Comparison of ENCODE assay signal across 13 cellular contexts in the genomic region with DNA sequence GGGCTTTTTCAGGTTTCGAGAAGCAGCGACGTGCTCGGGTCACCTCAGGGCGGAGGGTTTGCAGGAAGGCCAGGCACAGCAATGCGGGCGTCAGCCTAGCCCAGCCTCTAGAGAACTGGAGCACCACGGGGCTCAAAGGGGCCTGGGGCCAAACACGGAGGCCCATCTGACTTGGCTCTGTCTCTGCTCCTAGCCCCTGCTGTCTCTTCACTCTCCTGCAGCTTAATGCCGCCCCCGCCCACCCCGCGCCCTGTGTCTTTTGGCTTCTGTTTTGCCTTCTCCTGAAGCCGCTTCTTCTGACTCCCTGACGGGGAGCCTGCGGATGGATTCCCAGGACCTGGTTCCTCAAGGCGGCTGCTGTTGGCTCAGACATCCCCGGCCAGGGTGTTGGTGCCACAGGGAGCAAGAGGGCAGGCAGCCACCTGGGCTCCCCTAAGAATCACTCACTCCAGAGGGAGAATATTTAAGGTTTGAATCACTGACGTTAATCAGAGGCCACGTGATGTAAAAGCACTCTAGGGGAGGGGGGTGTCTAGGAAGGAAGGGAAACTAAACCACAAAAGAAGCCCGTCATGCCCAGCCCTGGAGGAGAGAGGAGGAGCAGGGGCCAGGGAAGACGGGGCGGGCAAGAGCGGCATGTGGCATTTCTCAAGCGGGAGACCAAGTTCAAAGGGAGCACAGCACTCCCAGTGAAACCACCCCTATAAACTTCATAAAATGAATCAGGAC. TPM values are rescaled to one million over a fixed set of nuclear protein-coding genes. Genes with fewer than 3 reads are reported as not detected.
DNase-seq lines count a peak whose midpoint lies in the region; ATAC-seq and TF ChIP-seq lines count a peak whose summit lies in the region.
"Had no signal": no experiment of that assay in that cellular context is flagged by ENCODE, and none has a peak within 500 bp of the region (broad histone marks: within the 10 kb centered on the region; RNA-seq: fewer than 3 reads in every experiment).

No MANE protein-coding gene starts in this region.

- DNase-seq in natural killer cell treated with Interleukin-12 subunit alpha and Interleukin-12 subunit beta and Interleukin-15 and Interleukin-18, amount 100 ng/mL, for 72 hours (ENCODE audit: low spot score) = no peak
- DNase-seq in natural killer cell (no peak), SW480 (ENCODE audit: low spot score) (peak; percentile 99), glomerular visceral epithelial cell (ENCODE audit: extremely low spot score) (peak; percentile 87), NCI-H2081 treated with DMSO at 0.1 percent for 48 hours (lab: John Stamatoyannopoulos, UW) (no peak), NCI-H2196 treated with DMSO at 0.1 percent for 48 hours (lab: John Stamatoyannopoulos, UW; ENCODE audit: unreplicated experiment) (no peak)
- no peak for DNase-seq in stimulated activated CD8-positive, alpha-beta memory T cell treated with anti-CD3 and anti-CD28 coated beads, Interleukin-4, amount 100 ng/mL, for 48 hours
- DNase-seq: amygdala, BE2C, glutamatergic neuron, NCI-H748 treated with DMSO at 0.1 percent for 48 hours had no signal

- H3K9me3 Mint-ChIP-seq in natural killer cell treated with Interleukin-12 subunit alpha and Interleukin-12 subunit beta and Interleukin-15 and Interleukin-18, amount 100 ng/mL, for 72 hours = no peaks in the 10 kb centered on the region
- H3K9me3 Mint-ChIP-seq in natural killer cell = no peaks in the 10 kb centered on the region

- no peaks in the 10 kb centered on the region for H3K36me3 Mint-ChIP-seq in natural killer cell treated with Interleukin-12 subunit alpha and Interleukin-12 subunit beta and Interleukin-15 and Interleukin-18, amount 100 ng/mL, for 72 hours
- H3K36me3 Mint-ChIP-seq in natural killer cell = no peaks in the 10 kb centered on the region

- H3K4me1 Mint-ChIP-seq in natural killer cell treated with Interleukin-12 subunit alpha and Interleukin-12 subunit beta and Interleukin-15 and Interleukin-18, amount 100 ng/mL, for 72 hours (ENCODE audit: low read depth in 2 of 2) = no peaks in the 10 kb centered on the region
- H3K4me1 Mint-ChIP-seq in natural killer cell = no peaks in the 10 kb centered on the region

- no peak for TF ChIP-seq CTCF in natural killer cell (IDR thresholded peaks at IDR 0.05)

- no peak overlapping the region for H3K27ac Mint-ChIP-seq in natural killer cell treated with Interleukin-12 subunit alpha and Interleukin-12 subunit beta and Interleukin-15 and Interleukin-18, amount 100 ng/mL, for 72 hours
- H3K27ac Mint-ChIP-seq in natural killer cell = no peak overlapping the region

- H3K4me3 Mint-ChIP-seq in natural killer cell treated with Interleukin-12 subunit alpha and Interleukin-12 subunit beta and Interleukin-15 and Interleukin-18, amount 100 ng/mL, for 72 hours = no peak overlapping the region
- no peak overlapping the region for H3K4me3 Mint-ChIP-seq in natural killer cell

- intact Hi-C loops in natural killer cell (cut with micrococcal nuclease) = no loop called here

- peaks cover 19% of the 10 kb centered on the region in 2 donors for H3K27me3 Mint-ChIP-seq in natural killer cell treated with Interleukin-12 subunit alpha and Interleukin-12 subunit beta and Interleukin-15 and Interleukin-18, amount 100 ng/mL, for 72 hours
- H3K27me3 Mint-ChIP-seq in natural killer cell (ENCODE audit: low read depth in 2 of 2) = peaks cover 25 to 30% of the 10 kb centered on the region in 2 donors

- peak; percentile 19 to 26 for ATAC-seq in natural killer cell treated with Interleukin-12 subunit alpha and Interleukin-12 subunit beta and Interleukin-15 and Interleukin-18, amount 100 ng/mL, for 72 hours
- ATAC-seq in natural killer cell (no peak), HG03045 (IDR thresholded peaks at IDR 0.05; ENCODE audit: unreplicated experiment) (no peak)

RNA-seq across cellular contexts. Expression of a gene that starts 36.9 kb away (rescaled TPM):
- not detected for total RNA-seq in natural killer cell treated with Interleukin-12 subunit alpha and Interleukin-12 subunit beta and Interleukin-15 and Interleukin-18, amount 100 ng/mL, for 72 hours
- not detected for total RNA-seq in natural killer cell
- total RNA-seq: urinary bladder had no signal

Comparison
In these comparisons a context has a peak if more than half of its experiments do, and no peak if none do; other contexts are left out.
1. ATAC-seq: peak in natural killer cell treated with Interleukin-12 subunit alpha and Interleukin-12 subunit beta and Interleukin-15 and Interleukin-18, amount 100 ng/mL, for 72 hours (2 of 2); none in natural killer cell (0 of 3) and HG03045 (single experiment).
2. DNase-seq: peak in SW480 (single experiment) and glomerular visceral epithelial cell (single experiment); none in natural killer cell treated with Interleukin-12 subunit alpha and Interleukin-12 subunit beta and Interleukin-15 and Interleukin-18, amount 100 ng/mL, for 72 hours (single experiment), natural killer cell (single experiment), NCI-H2081 treated with DMSO at 0.1 percent for 48 hours (single experiment), NCI-H2196 treated with DMSO at 0.1 percent for 48 hours (single experiment) and stimulated activated CD8-positive, alpha-beta memory T cell treated with anti-CD3 and anti-CD28 coated beads, Interleukin-4, amount 100 ng/mL, for 48 hours (single experiment).